14 cellular contexts compared by ENCODE assay signal in genomic region chr1:221392453-221392852, GRCh38.
A peak's percentile ranks its signal among the peaks of the same experiment; 100 is the strongest.
DNase-seq lines count a peak whose midpoint lies in the region; TF ChIP-seq lines count a peak whose summit lies in the region.
"Had no signal": no experiment of that assay in that cellular context is flagged by ENCODE, and none has a peak within 500 bp of the region (broad histone marks: within the 10 kb centered on the region; RNA-seq: fewer than 3 reads in every experiment).

No MANE protein-coding gene starts in this region.

- H3K27me3 ChIP-seq in right atrium auricular region: no peaks in the 10 kb centered on the region
- no peaks in the 10 kb centered on the region for H3K27me3 ChIP-seq in transverse colon
- H3K27me3 ChIP-seq: esophagus muscularis mucosa had no signal

- H3K4me1 ChIP-seq in right atrium auricular region (no peaks in the 10 kb centered on the region), transverse colon (no peaks in the 10 kb centered on the region)
- H3K4me1 ChIP-seq: prostate gland had no signal

- intact Hi-C loops in transverse colon (cut with DNase I; ENCODE audit: low total_unique reads): no loop called here

- in situ Hi-C loops in astrocyte of the spinal cord (cut with HindIII; ENCODE audit: low sequenced_read_pairs) (no loop called here), transverse colon (cut with MboI; ENCODE audit: low pct_ligation_motif_present in 1 of 4, low pct_unique_long_range_greater_than_20kb in 1 of 4, low sequenced_read_pairs in 3 of 4) (no loop called here)

- H3K36me3 ChIP-seq in right atrium auricular region (no peaks in the 10 kb centered on the region), transverse colon (no peaks in the 10 kb centered on the region)
- H3K36me3 ChIP-seq: esophagus muscularis mucosa, prostate gland had no signal

- no peak overlapping the region for H3K4me3 ChIP-seq in HFF-Myc (replicated peaks; ENCODE audit: low read depth, low read length)
- H3K4me3 ChIP-seq in astrocyte of the spinal cord (ENCODE audit: low read depth, low read length): no peak overlapping the region
- no peak overlapping the region for H3K4me3 ChIP-seq in right atrium auricular region
- H3K4me3 ChIP-seq in transverse colon: no peak overlapping the region
- H3K4me3 ChIP-seq: esophagus muscularis mucosa, prostate gland had no signal

- TF ChIP-seq POLR2A in transverse colon (IDR thresholded peaks at IDR 0.05): no peak

- 68 to 92% methylated on average over 1 of the region's 1 CpG for WGBS in transverse colon (ENCODE audit: low coverage in 1 of 2), 2 donors

- H3K27ac ChIP-seq in right atrium auricular region (no peak overlapping the region), transverse colon (no peak overlapping the region)
- H3K27ac ChIP-seq: HL-60, prostate gland had no signal

- TF ChIP-seq CTCF in HFF-Myc (IDR thresholded peaks at IDR 0.05; ENCODE audit: low read depth, low read length, missing control alignments) (no peak), astrocyte of the spinal cord (IDR thresholded peaks at IDR 0.05; ENCODE audit: low read depth, low read length) (no peak), right atrium auricular region (IDR thresholded peaks at IDR 0.05) (no peak), transverse colon (IDR thresholded peaks at IDR 0.05) (no peak)

- peak; percentile 37 for DNase-seq in HFF-Myc (ENCODE audit: extremely low read depth, low read depth)
- DNase-seq in astrocyte of the spinal cord (ENCODE audit: low read depth, low spot score): peak; percentile 78
- DNase-seq in right atrium auricular region (ENCODE audit: low spot score): peak; percentile 77
- DNase-seq in transverse colon: peak; percentile 7
- no peak for DNase-seq in NCI-H2081 treated with DMSO at 0.1 percent for 48 hours (lab: John Stamatoyannopoulos, UW)
- no peak for DNase-seq in NCI-H524 (lab: John Stamatoyannopoulos, UW)
- no peak for DNase-seq in COLO829 (ENCODE audit: low spot score)
- DNase-seq: amygdala; DND-41; NCI-H1105 treated with DMSO at 0.1 percent for 48 hours; NK-92 treated with Interleukin-12 subunit alpha and Interleukin-12 subunit beta, amount 100 ng/mL, for 24 hours had no signal

- no peak for TF ChIP-seq EP300 in transverse colon (IDR thresholded peaks at IDR 0.05; ENCODE audit: low read depth)

- peaks cover 0 to 4% of the 10 kb centered on the region in 2 donors for H3K9me3 ChIP-seq in right atrium auricular region
- H3K9me3 ChIP-seq in transverse colon: peaks cover 0 to 2% of the 10 kb centered on the region in 2 donors
- H3K9me3 ChIP-seq: prostate gland had no signal

Comparison
In these comparisons a context has a peak if more than half of its experiments do, and no peak if none do; other contexts are left out.
1. DNase-seq: peak in HFF-Myc (single experiment), astrocyte of the spinal cord (single experiment), right atrium auricular region (single experiment) and transverse colon (single experiment); none in NCI-H2081 treated with DMSO at 0.1 percent for 48 hours (single experiment), NCI-H524 (0 of 2) and COLO829 (single experiment).